ENCODE assay signal across 23 cellular contexts in genomic region chr17:69969897-69970296, GRCh38.
"Had no signal": no experiment of that assay in that cellular context is flagged by ENCODE, and none has a peak within 500 bp of the region (broad histone marks: within the 10 kb centered on the region; RNA-seq: fewer than 3 reads in every experiment).

No MANE protein-coding gene starts in this region.

- H3K36me3 ChIP-seq: esophagus muscularis mucosa, gastroesophageal sphincter, pancreas, stomach, thoracic aorta, transverse colon had no signal

- H3K36me3 Mint-ChIP-seq: natural killer cell had no signal

- DNase-seq: effector memory CD8-positive, alpha-beta T cell; foreskin fibroblast; glutamatergic neuron; islet precursor cell; mammary epithelial cell; natural killer cell; occipital lobe; pancreas; right cardiac atrium; small intestine; stimulated activated CD4-positive, alpha-beta T cell treated with anti-CD3 and anti-CD28 coated beads, Interleukin-12 subunit alpha, Interleukin-12 subunit beta, amount 100 ng/mL, for 4 hours; stimulated activated naive CD4-positive, alpha-beta T cell; stomach; substantia nigra; transverse colon had no signal

- H3K27me3 Mint-ChIP-seq: effector memory CD8-positive, alpha-beta T cell; progenitor cell of endocrine pancreas had no signal

- H3K4me3 ChIP-seq: esophagus muscularis mucosa, gastroesophageal sphincter, pancreas, stomach, thoracic aorta, transverse colon had no signal

- H3K4me1 ChIP-seq: esophagus muscularis mucosa, gastroesophageal sphincter, pancreas, stomach, transverse colon had no signal

- H3K9me3 ChIP-seq: pancreas, thoracic aorta, transverse colon had no signal

- FAIRE-seq: pancreas, small intestine had no signal

- ATAC-seq: effector memory CD8-positive, alpha-beta T cell; gastroesophageal sphincter; left lobe of liver; natural killer cell; pancreas; right cardiac atrium had no signal

- H3K27ac Mint-ChIP-seq: effector memory CD8-positive, alpha-beta T cell; mesothelial cell of epicardium; natural killer cell; progenitor cell of endocrine pancreas had no signal

- H3K4me3 Mint-ChIP-seq: effector memory CD8-positive, alpha-beta T cell; mesothelial cell of epicardium; natural killer cell; neural crest cell had no signal

- H3K27ac ChIP-seq: epithelial cell of prostate, esophagus muscularis mucosa, gastroesophageal sphincter, pancreas, stomach, thoracic aorta, transverse colon had no signal

- H3K4me1 Mint-ChIP-seq: natural killer cell had no signal

- H3K27me3 ChIP-seq: esophagus muscularis mucosa, gastroesophageal sphincter, pancreas, stomach, transverse colon had no signal
